Comparison of ENCODE assay signal across 31 cellular contexts in the genomic region with DNA sequence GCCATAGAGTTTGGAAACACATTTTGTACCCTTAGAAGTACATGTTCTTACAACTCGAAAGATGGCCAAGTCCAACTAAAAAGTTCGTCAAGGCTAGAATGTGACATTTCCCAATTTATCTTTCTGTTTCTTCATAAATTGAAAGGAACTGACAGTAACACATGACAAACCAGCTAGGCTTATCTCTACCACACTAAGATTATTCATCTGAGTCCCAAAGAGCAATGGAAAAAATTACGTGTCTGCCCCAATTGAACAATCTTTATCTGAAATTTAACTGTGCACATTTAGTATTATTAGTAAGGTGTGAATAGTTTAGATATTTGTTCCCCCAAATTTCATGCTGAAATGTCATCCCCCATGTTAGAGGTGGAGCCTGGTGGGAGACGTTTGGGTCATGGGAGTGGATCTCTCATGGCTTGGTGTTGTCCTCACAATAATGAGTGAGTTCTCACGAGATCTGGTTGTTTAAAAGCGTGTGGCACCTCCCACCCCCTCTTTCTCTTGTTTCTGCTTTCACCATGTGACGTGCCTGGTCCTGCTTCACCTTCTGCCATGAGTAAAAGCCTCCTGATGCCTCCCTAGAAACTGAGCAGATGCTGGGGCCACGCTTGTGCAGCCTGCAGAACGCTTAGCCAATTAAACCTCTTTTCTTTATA. TPM values are rescaled to one million over a fixed set of nuclear protein-coding genes. Genes with fewer than 3 reads are reported as not detected.
DNase-seq lines count a peak whose midpoint lies in the region; ATAC-seq, FAIRE-seq and TF ChIP-seq lines count a peak whose summit lies in the region.
"Had no signal": no experiment of that assay in that cellular context is flagged by ENCODE, and none has a peak within 500 bp of the region (broad histone marks: within the 10 kb centered on the region; RNA-seq: fewer than 3 reads in every experiment).

No MANE protein-coding gene starts in this region.

- CTCF ChIA-PET in K562 (lab: Yijun Ruan, JAX; ENCODE audit: low intra/inter-chr PET ratio): no interaction called here

- no peak overlapping the region for H3K27ac ChIP-seq in K562 (ENCODE audit: extremely low read depth, low read depth, low read length)
- H3K27ac ChIP-seq: 22Rv1, breast epithelium, C4-2B, epithelial cell of prostate, left lung had no signal

- no peak for TF ChIP-seq RAD21 in K562 (CRISPR knock-in tag; conservative IDR thresholded peaks at IDR 0.05 in 1 of 2, IDR thresholded peaks at IDR 0.05 in 1 of 2)

- TF ChIP-seq POLR2A in K562 (conservative IDR thresholded peaks at IDR 0.05): no peak

- H3K4me1 ChIP-seq in K562 (replicated peaks in 1 of 2; ENCODE audit: control insufficient read depth in 2 of 2, insufficient read depth in 2 of 2, low read length in 2 of 2): no peaks in the 10 kb centered on the region
- H3K4me1 ChIP-seq: breast epithelium had no signal

- POLR2A ChIA-PET in K562 (lab: Yijun Ruan, JAX): no interaction called here

- DNase-seq in DMS 273 (lab: John Stamatoyannopoulos, UW; ENCODE audit: unreplicated experiment): peak; percentile 2
- DNase-seq in DMS 273 treated with DMSO at 0.1 percent for 48 hours (lab: John Stamatoyannopoulos, UW): no peak
- DNase-seq in activated naive CD4-positive, alpha-beta T cell treated with Interleukin-2 at 50 U/mL for 16 hours: peak; percentile 34
- DNase-seq in activated naive CD4-positive, alpha-beta T cell treated with anti-CD3 and anti-CD28 coated beads, Interleukin-2, amount 50 U/mL, for 16 hours: no peak
- no peak for DNase-seq in K562 (ENCODE audit: extremely low read depth in 1 of 4, low spot score in 3 of 4)
- peak; percentile 47 for DNase-seq in stimulated activated CD8-positive, alpha-beta memory T cell treated with anti-CD3 and anti-CD28 coated beads, Interleukin-4, amount 100 ng/mL, for 48 hours
- DNase-seq: activated gamma-delta T cell treated with Interleukin-2 at 50 U/mL for 16 hours; DND-41; effector CD4-positive, alpha-beta T cell; glutamatergic neuron; H7; left lung; mesenchymal stem cell; NCI-H1105; NCI-H2029; NCI-H226; right cardiac atrium; SIG-M5; SW 1271 had no signal

- no peaks in the 10 kb centered on the region for H3K79me2 ChIP-seq in K562 (ENCODE audit: control insufficient read depth, insufficient read depth, low read length)

- no peak overlapping the region for H2AFZ ChIP-seq in K562 (ENCODE audit: low read depth, low read length)

- 0 out of 2 replicates have a peak, but pooled peaks cover 2% of the 10 kb centered on the region for H3K9me3 ChIP-seq in K562 (replicated peaks; ENCODE audit: control insufficient read depth, insufficient read depth, low read depth, low read length)
- H3K9me3 ChIP-seq: breast epithelium, left lung, suprapubic skin had no signal

- no peak for TF ChIP-seq CTCF in K562 (IDR thresholded peaks at IDR 0.05 in 2 of 3, conservative IDR thresholded peaks at IDR 0.05 in 1 of 3; ENCODE audit: insufficient read depth in 2 of 3, low read depth in 1 of 3, low read length in 3 of 3)

- H3K9me1 ChIP-seq in K562 (ENCODE audit: control insufficient read depth, insufficient read depth, low read length): no peaks in the 10 kb centered on the region

- no peak overlapping the region for H3K9ac ChIP-seq in K562 (ENCODE audit: insufficient read depth in 1 of 2, low read depth in 2 of 2, low read length in 2 of 2)

- H3K4me2 ChIP-seq in K562 (ENCODE audit: insufficient read depth, low read length): no peak overlapping the region

- no peak overlapping the region for H3K4me3 ChIP-seq in K562
- H3K4me3 ChIP-seq: breast epithelium, left lung, suprapubic skin had no signal

- H4K20me1 ChIP-seq in K562 (replicated peaks; ENCODE audit: control insufficient read depth, insufficient read depth, low read length): no peaks in the 10 kb centered on the region

- peaks cover 4 to 5% of the 10 kb centered on the region in 2 experiments; a peak in 3 of 5 replicates for H3K27me3 ChIP-seq in K562 (ENCODE audit: control insufficient read depth in 2 of 2, insufficient read depth in 2 of 2, low read length in 2 of 2)
- H3K27me3 ChIP-seq: breast epithelium, left lung, suprapubic skin had no signal

- H3K36me3 ChIP-seq in K562 (ENCODE audit: control insufficient read depth, insufficient read depth, low read length): no peaks in the 10 kb centered on the region
- H3K36me3 ChIP-seq: breast epithelium, suprapubic skin had no signal

- no peak for TF ChIP-seq EP300 in K562 (IDR thresholded peaks at IDR 0.05; ENCODE audit: low read length)

- intact Hi-C loops in K562 (cut with micrococcal nuclease): no loop called here

- 0% methylated on average over 9 of the region's 9 CpGs for WGBS in K562 (ENCODE audit: insufficient coverage, low coverage, missing lambda C conversion rate)

- FAIRE-seq in K562 (lab: Jason Lieb, UNC): no peak
- FAIRE-seq: colon, GM19239, islet of Langerhans, RCC 7860 had no signal

- in situ Hi-C loops in K562 (cut with MboI): no loop called here

- no TSS peak for BruUV-seq in K562 (replicated peaks; lab: Mats Ljungman, UMichigan)

- ATAC-seq in K562 (no peak), HG02623 (IDR thresholded peaks at IDR 0.05; ENCODE audit: unreplicated experiment) (no peak), HG03565 (IDR thresholded peaks at IDR 0.05; ENCODE audit: unreplicated experiment) (no peak)
- ATAC-seq: left lung had no signal

TF ChIP-seq in K562, 482 proteins besides CTCF, POLR2A, EP300 and RAD21:
- peak; percentile 87 for TF ChIP-seq FOSL1 (tag; conservative IDR thresholded peaks at IDR 0.05)
- peak; percentile 38 for TF ChIP-seq MEIS2 (IDR thresholded peaks at IDR 0.05; ENCODE audit: partially characterized antibody)
- TF ChIP-seq ATF1 (CRISPR knock-in tag; IDR thresholded peaks at IDR 0.05): no peak
- 0 out of 2 replicates have a peak, but pooled peaks have one; percentile 10 for TF ChIP-seq ATF1 (tag; IDR thresholded peaks at IDR 0.05)
- no peak for TF ChIP-seq KAT2B (IDR thresholded peaks at IDR 0.05; ENCODE audit: low read depth, low read length)
- TF ChIP-seq CHD2 (IDR thresholded peaks at IDR 0.05; ENCODE audit: low read depth, low read length): peak; percentile 63; the same call in 1 of the 2 replicates
- TF ChIP-seq CXXC5 (CRISPR knock-in tag; IDR thresholded peaks at IDR 0.05): no peak
- no peak for TF ChIP-seq JUND (IDR thresholded peaks at IDR 0.05; ENCODE audit: borderline replicate concordance, low read depth, low read length)
- TF ChIP-seq JUND (tag; IDR thresholded peaks at IDR 0.05; ENCODE audit: borderline replicate concordance, low read depth, low read length): peak; percentile 60; the same call in 1 of the 3 replicates

RNA-seq across cellular contexts. Expression of gene CPM, which starts 13.3 kb away (rescaled TPM):
- total RNA-seq in K562 (2011; cell fraction: chromatin; rRNA removed; ENCODE audit: low replicate concordance): not detected in 2 replicates
- not detected in 2 replicates for total RNA-seq in K562 (2011; cell fraction: nucleolus; rRNA removed)
- total RNA-seq in K562 (2011; cell fraction: nucleoplasm; rRNA removed): not detected in 2 replicates
- total RNA-seq in K562 (2014; rRNA removed): not detected in 2 replicates
- not detected in 2 replicates for total RNA-seq in K562 (2014; rRNA removed; fragmentation: Illumina TruSeq; extraction: Trizol)
- not detected in 2 replicates for total RNA-seq in K562 (2015; rRNA removed; fragmentation: Illumina TruSeq; extraction: Trizol)
- 0.22 and 0.31 TPM in 2 replicates for total RNA-seq in K562 (2021)
- polyA plus RNA-seq in K562 (2011; rRNA removed): not detected in 2 replicates
- polyA plus RNA-seq in K562 (2011; cell fraction: cytosol; rRNA removed): not detected in 2 replicates
- not detected in 2 replicates for polyA plus RNA-seq in K562 (2011; cell fraction: nucleus; rRNA removed)
- 0.01 TPM in 2 replicates for polyA plus RNA-seq in K562 (2012)
- not detected in 2 replicates for polyA plus RNA-seq in K562 (2014; fragmentation: Illumina TruSeq; extraction: Trizol)
- not detected for polyA plus RNA-seq in K562 (2014; fragmentation: Nextera tagmentation; extraction: Ambion mirVana)
- not detected in 2 replicates for polyA plus RNA-seq in K562 (2014; rRNA removed)
- polyA minus RNA-seq in K562 (2011; rRNA and poly(A)+ RNA removed): not detected in 2 replicates
- 0.48 and 6.5 TPM in 2 replicates for polyA minus RNA-seq in K562 (2011; cell fraction: cytosol; rRNA and poly(A)+ RNA removed)
- polyA minus RNA-seq in K562 (2011; cell fraction: nucleus; rRNA and poly(A)+ RNA removed): 0.11 TPM in 1 of 2 replicates, not detected in the other
- total RNA-seq: HT1080 had no signal

Comparison
In these comparisons a context has a peak if more than half of its experiments do, and no peak if none do; other contexts are left out.
1. DNase-seq: peak in DMS 273 (single experiment), activated naive CD4-positive, alpha-beta T cell treated with Interleukin-2 at 50 U/mL for 16 hours (single experiment) and stimulated activated CD8-positive, alpha-beta memory T cell treated with anti-CD3 and anti-CD28 coated beads, Interleukin-4, amount 100 ng/mL, for 48 hours (single experiment); none in DMS 273 treated with DMSO at 0.1 percent for 48 hours (single experiment), activated naive CD4-positive, alpha-beta T cell treated with anti-CD3 and anti-CD28 coated beads, Interleukin-2, amount 50 U/mL, for 16 hours (single experiment) and K562 (0 of 4).